In the genomic region with DNA sequence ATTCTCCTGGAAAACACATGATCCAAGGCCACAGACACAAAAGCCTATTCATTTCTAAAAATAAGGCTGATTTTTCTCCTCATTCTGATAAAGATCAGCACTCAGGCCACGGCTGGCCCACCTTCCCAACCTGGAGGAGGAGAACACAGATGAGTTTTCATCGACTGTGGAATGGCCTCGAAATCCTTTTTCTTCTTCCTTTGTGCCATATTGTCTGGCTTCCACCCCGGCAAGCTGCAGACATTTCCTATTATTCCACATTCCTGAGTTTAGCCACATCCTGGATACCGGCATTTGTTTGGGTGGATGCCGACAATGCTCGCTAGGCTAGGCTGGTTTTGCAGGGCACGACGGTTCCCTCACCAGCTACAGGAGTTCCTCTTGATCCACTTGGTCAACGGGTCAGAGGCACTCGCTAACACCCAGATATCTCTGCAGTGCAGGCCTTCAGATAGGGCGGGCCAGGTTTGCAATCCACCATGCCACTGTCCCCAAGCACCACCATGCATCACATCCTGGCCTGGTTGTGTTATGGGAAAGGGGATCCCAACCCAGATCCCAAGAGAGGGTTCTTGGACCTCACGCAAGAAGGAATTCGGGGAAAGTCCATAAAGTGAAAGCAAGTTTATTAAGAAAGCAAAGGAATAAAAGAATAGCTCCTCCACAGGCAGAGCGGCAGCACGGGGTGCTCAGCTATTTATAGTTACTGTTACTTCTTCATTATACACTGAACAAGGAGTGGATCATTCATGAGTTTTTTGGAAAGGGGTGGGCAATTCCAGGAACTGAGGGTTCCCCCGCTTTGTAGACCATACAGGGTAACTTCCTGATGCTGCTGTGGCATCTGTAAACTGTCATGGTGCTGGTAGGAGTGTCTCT, we compare ENCODE assay signal across 9 cellular contexts. TPM values are rescaled to one million over a fixed set of nuclear protein-coding genes. Genes with fewer than 3 reads are reported as not detected.
DNase-seq lines count a peak whose midpoint lies in the region; ATAC-seq and TF ChIP-seq lines count a peak whose summit lies in the region.
"Had no signal": no experiment of that assay in that cellular context is flagged by ENCODE, and none has a peak within 500 bp of the region (broad histone marks: within the 10 kb centered on the region; RNA-seq: fewer than 3 reads in every experiment).

No MANE protein-coding gene starts in this region.

- TF ChIP-seq CTCF in Peyer's patch (IDR thresholded peaks at IDR 0.05) (no peak), gastrocnemius medialis (IDR thresholded peaks at IDR 0.05 in 4 of 5, conservative IDR thresholded peaks at IDR 0.05 in 1 of 5) (no peak)

- H3K4me3 ChIP-seq in Peyer's patch: no peak overlapping the region
- H3K4me3 ChIP-seq in neuron (ENCODE audit: low read length): no peak overlapping the region
- no peak overlapping the region for H3K4me3 ChIP-seq in gastrocnemius medialis

- H3K9me3 ChIP-seq in Peyer's patch (no peaks in the 10 kb centered on the region), neuron (ENCODE audit: low read length) (no peaks in the 10 kb centered on the region), gastrocnemius medialis (no peaks in the 10 kb centered on the region)

- H3K4me1 ChIP-seq in Peyer's patch: peaks cover 2 to 9% (median 3%) of the 10 kb centered on the region in 4 donors
- peaks cover 14% of the 10 kb centered on the region for H3K4me1 ChIP-seq in neuron (ENCODE audit: insufficient read depth, low read length)
- peaks cover 2 to 8% of the 10 kb centered on the region in 2 donors for H3K4me1 ChIP-seq in gastrocnemius medialis

- ATAC-seq in gastrocnemius medialis: no peak
- no peak for ATAC-seq in HG02870 (IDR thresholded peaks at IDR 0.05; ENCODE audit: unreplicated experiment)

- H3K36me3 ChIP-seq in Peyer's patch (no peaks in the 10 kb centered on the region), neuron (ENCODE audit: insufficient read depth, low read length) (no peaks in the 10 kb centered on the region), gastrocnemius medialis (no peaks in the 10 kb centered on the region)

- H2AFZ ChIP-seq in neuron (ENCODE audit: low read depth, low read length): peak overlapping the region; percentile 6

- H3K27ac ChIP-seq in Peyer's patch: peak overlapping the region in 1 of 4 donors; percentile 43
- H3K27ac ChIP-seq in gastrocnemius medialis: peak overlapping the region in 2 of 4 donors; percentile 10 to 22

- TF ChIP-seq POLR2A in Peyer's patch (IDR thresholded peaks at IDR 0.05): no peak
- no peak for TF ChIP-seq POLR2A in gastrocnemius medialis (IDR thresholded peaks at IDR 0.05)

- H3K27me3 ChIP-seq in Peyer's patch (no peaks in the 10 kb centered on the region), neuron (ENCODE audit: insufficient read depth, low read length) (no peaks in the 10 kb centered on the region), gastrocnemius medialis (no peaks in the 10 kb centered on the region)

- intact Hi-C loops in gastrocnemius medialis (cut with DNase I; ENCODE audit: low total_unique reads): no loop called here

- in situ Hi-C loops in gastrocnemius medialis (cut with MboI; ENCODE audit: low sequenced_read_pairs in 4 of 4): no loop called here

- DNase-seq in COLO829 (ENCODE audit: low spot score): peak; percentile 89
- peak; percentile 6 to 45 (median 45) for DNase-seq in Peyer's patch
- DNase-seq in epidermal melanocyte (ENCODE audit: insufficient read length, low spot score): peak; percentile 84
- DNase-seq in gastrocnemius medialis: no peak
- DNase-seq in medulla oblongata (ENCODE audit: extremely low spot score): no peak
- DNase-seq in cerebellar nuclear complex (lab: John Stamatoyannopoulos, UW): no peak
- DNase-seq: activated T-cell treated with anti-CD3 and anti-CD28 coated beads for 4 hours had no signal

RNA-seq across cellular contexts. Expression of gene CTSZ, which starts 4.2 kb away (rescaled TPM):
- 100 to 1,000 TPM in 3 of 4 donors, 10 to 100 TPM in 1; 78.4 to 310 (median 274) TPM for total RNA-seq in Peyer's patch
- 10 to 100 TPM; 25.2 to 58.7 (median 51.9) TPM for total RNA-seq in gastrocnemius medialis

RNA-seq across cellular contexts. Expression of gene TUBB1, which starts 8.0 kb away (rescaled TPM):
- total RNA-seq in Peyer's patch (not detected), gastrocnemius medialis (under 1 TPM in 1 of 4 donors, not detected in 3; 0.07 TPM)

RNA-seq across cellular contexts. Expression of gene ATP5F1E, which starts 20.9 kb away (rescaled TPM):
- 10 to 100 TPM; 20.6 to 34.0 (median 26.8) TPM for total RNA-seq in Peyer's patch
- total RNA-seq in gastrocnemius medialis: 10 to 100 TPM; 27.1 to 38.2 (median 33.7) TPM

RNA-seq across cellular contexts. Expression of gene NELFCD, which starts 30.2 kb away (rescaled TPM):
- total RNA-seq in Peyer's patch: 10 to 100 TPM; 39.6 to 98.2 (median 65.1) TPM
- total RNA-seq in gastrocnemius medialis: 10 to 100 TPM; 37.8 to 44.3 (median 40.9) TPM

RNA-seq across cellular contexts. Expression of gene PRELID3B, which starts 31.4 kb away (rescaled TPM):
- total RNA-seq in Peyer's patch (100 to 1,000 TPM in 2 of 4 donors, 10 to 100 TPM in 2; 44.6 to 148 (median 86.5) TPM), gastrocnemius medialis (10 to 100 TPM; 31.6 to 41.3 (median 35.1) TPM)

Comparison
In these comparisons a context has a peak if more than half of its experiments do, and no peak if none do; other contexts are left out.
1. DNase-seq: peak in COLO829 (single experiment), Peyer's patch (3 of 3) and epidermal melanocyte (single experiment); none in gastrocnemius medialis (0 of 2), medulla oblongata (single experiment) and cerebellar nuclear complex (0 of 2).